Comparison of ENCODE assay signal across 10 cellular contexts in the genomic region with DNA sequence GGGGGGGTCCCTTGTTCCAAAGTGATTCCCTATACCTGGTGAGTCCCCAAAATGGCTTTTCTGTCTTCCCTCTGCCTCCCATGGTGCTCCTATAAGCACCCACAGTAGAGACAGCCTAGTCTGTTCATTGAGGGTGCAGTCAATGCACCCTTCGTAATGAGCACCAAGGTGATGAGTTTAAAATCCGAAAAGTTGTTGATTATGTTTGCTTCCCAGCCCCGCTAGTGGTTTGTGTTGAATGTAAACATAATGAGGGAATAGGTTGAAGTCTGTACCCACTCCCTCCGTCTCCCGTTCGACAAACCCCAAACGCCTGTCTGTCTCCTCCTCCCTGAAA. TPM values are rescaled to one million over a fixed set of nuclear protein-coding genes. Genes with fewer than 3 reads are reported as not detected.
DNase-seq lines count a peak whose midpoint lies in the region; ATAC-seq, FAIRE-seq and TF ChIP-seq lines count a peak whose summit lies in the region.
"Had no signal": no experiment of that assay in that cellular context is flagged by ENCODE, and none has a peak within 500 bp of the region (broad histone marks: within the 10 kb centered on the region; RNA-seq: fewer than 3 reads in every experiment).

No MANE protein-coding gene starts in this region.

- 0 to 12% (median 6%) methylated on average over 7 of the region's 7 CpGs for WGBS in stomach, 5 donors

- H3K79me2 ChIP-seq in Karpas-422 (ENCODE audit: low read length), result no peaks in the 10 kb centered on the region

- H3K27me3 ChIP-seq in stomach (no peaks in the 10 kb centered on the region), Karpas-422 (ENCODE audit: low read length) (no peaks in the 10 kb centered on the region; the same call in 1 of the 2 replicates)

- no peak overlapping the region for H2AFZ ChIP-seq in Karpas-422 (ENCODE audit: low read length)

- no peak for ATAC-seq in HG03039 (IDR thresholded peaks at IDR 0.05; ENCODE audit: unreplicated experiment)
- ATAC-seq: T-helper 17 cell had no signal

- H3K27ac ChIP-seq in kidney (ENCODE audit: low read depth in 2 of 2, low read length in 2 of 2) (peak overlapping the region; percentile 98 to 99), stomach (peak overlapping the region; percentile 98 to 100 (median 99)), Karpas-422 (ENCODE audit: low read length) (no peak overlapping the region)

- intact Hi-C loops in kidney (cut with DNase I), result no loop called here
- intact Hi-C loops in stomach (cut with DNase I; ENCODE audit: low total_unique reads), result no loop called here

- H3K4me1 ChIP-seq in kidney (ENCODE audit: control insufficient read depth in 1 of 2, insufficient read depth in 1 of 2, low read depth in 1 of 2, low read length in 2 of 2) (peaks cover 7 to 23% of the 10 kb centered on the region in 2 donors), stomach (peaks cover 29 to 41% (median 35%) of the 10 kb centered on the region in 4 donors), Karpas-422 (ENCODE audit: low read length) (peaks cover 28% of the 10 kb centered on the region)

- H4K20me1 ChIP-seq in Karpas-422 (ENCODE audit: insufficient read depth, low read depth, low read length), result no peaks in the 10 kb centered on the region

- H3K4me3 ChIP-seq in HFF-Myc (replicated peaks; ENCODE audit: low read depth, low read length) (peak overlapping the region; percentile 83), kidney (ENCODE audit: low read length in 2 of 2) (peak overlapping the region; percentile 80 to 98), stomach (peak overlapping the region; percentile 72 to 97 (median 85)), Karpas-422 (ENCODE audit: low read length) (no peak overlapping the region)

- TF ChIP-seq POLR2A in stomach (IDR thresholded peaks at IDR 0.05), result no peak

- H3K9me3 ChIP-seq in kidney (ENCODE audit: control insufficient read depth in 1 of 2, low read length in 2 of 2) (no peaks in the 10 kb centered on the region), stomach (no peaks in the 10 kb centered on the region), Karpas-422 (ENCODE audit: low read length) (no peaks in the 10 kb centered on the region)

- DNase-seq in HFF-Myc (ENCODE audit: extremely low read depth, low read depth) (no peak), astrocyte of the hippocampus (ENCODE audit: low read depth, low spot score) (peak; percentile 55), kidney (no peak), stomach (no peak), Karpas-422 (no peak), NCI-H2081 treated with DMSO at 0.1 percent for 48 hours (lab: John Stamatoyannopoulos, UW) (no peak)
- no peak for DNase-seq in activated CD4-positive, alpha-beta T cell treated with anti-CD3 and anti-CD28 coated beads, Interleukin-2, amount 50 U/mL, for 48 hours
- DNase-seq: NCI-H1048, T-helper 17 cell had no signal

- FAIRE-seq in kidney (lab: Jason Lieb, UNC), result no peak

- TF ChIP-seq CTCF in HFF-Myc (IDR thresholded peaks at IDR 0.05; ENCODE audit: low read depth, low read length, missing control alignments), result no peak
- no peak for TF ChIP-seq CTCF in kidney (IDR thresholded peaks at IDR 0.05; ENCODE audit: borderline replicate concordance, extremely low read depth, insufficient read depth)
- TF ChIP-seq CTCF in stomach (IDR thresholded peaks at IDR 0.05), result no peak

- no peaks in the 10 kb centered on the region for H3K9me2 ChIP-seq in Karpas-422 (replicated peaks; ENCODE audit: insufficient read depth, low read length)

- H3K36me3 ChIP-seq in kidney (ENCODE audit: control insufficient read depth in 1 of 2, insufficient read depth in 2 of 2, low read length in 2 of 2) (peaks cover 0 to 5% of the 10 kb centered on the region in 2 donors), stomach (peaks cover 3 to 23% (median 13%) of the 10 kb centered on the region in 4 donors), Karpas-422 (ENCODE audit: insufficient read depth, low read length) (no peaks in the 10 kb centered on the region)

- H3K4me2 ChIP-seq in Karpas-422 (ENCODE audit: low read depth, low read length, poor library complexity, severe bottlenecking), result no peak overlapping the region

- peak overlapping the region; percentile 80 to 98 for H3K9ac ChIP-seq in kidney (ENCODE audit: low read length in 2 of 2)
- H3K9ac ChIP-seq in Karpas-422 (ENCODE audit: low read length), result no peak overlapping the region

- no peak for TF ChIP-seq EP300 in stomach (IDR thresholded peaks at IDR 0.05)

RNA-seq across cellular contexts. Expression of a gene that starts 2.3 kb away (rescaled TPM):
- total RNA-seq in kidney, result 149 TPM
- 20.6 TPM for polyA plus RNA-seq in kidney (ENCODE audit: insufficient read depth, low read depth, low replicate concordance)
- total RNA-seq in stomach, result 100 to 1,000 TPM in 3 of 5 donors, 10 to 100 TPM in 2; 50.1 to 227 (median 113) TPM
- 10 to 100 TPM; 24.4 to 40.8 (median 27.6) TPM for polyA plus RNA-seq in stomach
- 0.30 and 0.61 TPM in 2 replicates for total RNA-seq in Karpas-422 (2014; rRNA removed; shearing (Covaris generic); ENCODE audit: low replicate concordance)

Comparison
In these comparisons a context has a peak if more than half of its experiments do, and no peak if none do; other contexts are left out.
1. RNA of a gene that starts 2.3 kb away (total RNA-seq): 149 TPM in kidney (single experiment) and 50.1 to 227 TPM in stomach; 0.30 to 0.61 TPM in Karpas-422; every median in the first group is over 10 times any median in the second.